Comparison of ENCODE assay signal across 8 cellular contexts in genomic region chr20:46194409-46194808, GRCh38.
"Had no signal": no experiment of that assay in that cellular context is flagged by ENCODE, and none has a peak within 500 bp of the region (broad histone marks: within the 10 kb centered on the region; RNA-seq: fewer than 3 reads in every experiment).

No MANE protein-coding gene starts in this region.

- FAIRE-seq: G401.6, GM12878, GM12891, GM12892, GM18507, GM19239 had no signal

- DNase-seq: GDM1, GF-D8 had no signal

- ATAC-seq: GM12878 had no signal

- H3K4me3 ChIP-seq: GM12878 had no signal
